Comparison of ENCODE assay signal across 21 cellular contexts in the genomic region with DNA sequence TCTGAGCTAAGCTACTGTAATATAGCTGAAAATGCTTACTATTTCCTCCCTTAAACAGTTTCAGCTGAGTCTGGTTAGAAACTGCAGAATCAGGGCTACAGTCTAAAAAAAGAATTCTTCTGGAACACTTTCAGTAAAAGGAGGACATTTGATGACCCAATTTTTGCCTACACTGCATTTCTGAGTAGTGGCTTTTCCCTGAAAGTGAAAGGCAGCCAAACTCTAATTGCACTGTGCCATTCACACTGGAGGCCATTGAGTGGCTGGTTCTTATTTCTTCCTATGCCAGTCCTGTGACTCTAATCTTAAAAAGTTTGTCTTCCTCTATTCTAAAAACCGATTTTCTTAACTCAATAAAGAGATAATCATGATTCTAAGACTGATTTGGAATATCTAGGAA.
DNase-seq lines count a peak whose midpoint lies in the region; ATAC-seq, FAIRE-seq and TF ChIP-seq lines count a peak whose summit lies in the region.
"Had no signal": no experiment of that assay in that cellular context is flagged by ENCODE, and none has a peak within 500 bp of the region (broad histone marks: within the 10 kb centered on the region; RNA-seq: fewer than 3 reads in every experiment).

No MANE protein-coding gene starts in this region.

- no peak for ATAC-seq in GM21723 (IDR thresholded peaks at IDR 0.05; ENCODE audit: unreplicated experiment)

- peak overlapping the region; percentile 86 for H3K27ac ChIP-seq in SK-N-MC
- H3K27ac ChIP-seq: C4-2B, HL-60 had no signal

- FAIRE-seq in H54 (lab: Jason Lieb, UNC): no peak
- FAIRE-seq: D721Med, GM19239, H1 had no signal

- in situ Hi-C loops in G401 (cut with HindIII; ENCODE audit: low sequenced_read_pairs): no loop called here

- H3K9ac ChIP-seq in SK-N-MC (ENCODE audit: insufficient read length): peak overlapping the region; percentile 32

- DNase-seq in G401 (ENCODE audit: low spot score) (peak; percentile 61), SK-N-MC (ENCODE audit: low read depth, low spot score) (no peak), inferior parietal cortex (ENCODE audit: extremely low spot score) (peak; percentile 14), putamen (ENCODE audit: low spot score) (peak; percentile 0), NCI-H82 (lab: John Stamatoyannopoulos, UW) (no peak), H54 (ENCODE audit: insufficient read length, low spot score) (no peak), NCI-H1694 (lab: John Stamatoyannopoulos, UW) (no peak)
- DNase-seq: BE2C; CD4-positive, alpha-beta memory T cell; COR-L47; DMS153; DND-41; GF-D8; HCEC 1CT; HFFc6 had no signal

- H3K9me3 ChIP-seq in SK-N-MC (ENCODE audit: low read depth, low read length): no peaks in the 10 kb centered on the region
- H3K9me3 ChIP-seq: BE2C had no signal

- H3K36me3 ChIP-seq in SK-N-MC (ENCODE audit: insufficient read depth, low read length): no peaks in the 10 kb centered on the region
- H3K36me3 ChIP-seq: BE2C had no signal

- no peak overlapping the region for H3K4me3 ChIP-seq in SK-N-MC

- no peak for TF ChIP-seq POLR2A in H54 (IDR thresholded peaks at IDR 0.05; ENCODE audit: low read depth, low read length)

Comparison
In these comparisons a context has a peak if more than half of its experiments do, and no peak if none do; other contexts are left out.
1. DNase-seq: peak in G401 (single experiment), inferior parietal cortex (single experiment) and putamen (single experiment); none in SK-N-MC (single experiment), NCI-H82 (single experiment), H54 (single experiment) and NCI-H1694 (single experiment).